ENCODE assay signal across 8 cellular contexts in the genomic region with DNA sequence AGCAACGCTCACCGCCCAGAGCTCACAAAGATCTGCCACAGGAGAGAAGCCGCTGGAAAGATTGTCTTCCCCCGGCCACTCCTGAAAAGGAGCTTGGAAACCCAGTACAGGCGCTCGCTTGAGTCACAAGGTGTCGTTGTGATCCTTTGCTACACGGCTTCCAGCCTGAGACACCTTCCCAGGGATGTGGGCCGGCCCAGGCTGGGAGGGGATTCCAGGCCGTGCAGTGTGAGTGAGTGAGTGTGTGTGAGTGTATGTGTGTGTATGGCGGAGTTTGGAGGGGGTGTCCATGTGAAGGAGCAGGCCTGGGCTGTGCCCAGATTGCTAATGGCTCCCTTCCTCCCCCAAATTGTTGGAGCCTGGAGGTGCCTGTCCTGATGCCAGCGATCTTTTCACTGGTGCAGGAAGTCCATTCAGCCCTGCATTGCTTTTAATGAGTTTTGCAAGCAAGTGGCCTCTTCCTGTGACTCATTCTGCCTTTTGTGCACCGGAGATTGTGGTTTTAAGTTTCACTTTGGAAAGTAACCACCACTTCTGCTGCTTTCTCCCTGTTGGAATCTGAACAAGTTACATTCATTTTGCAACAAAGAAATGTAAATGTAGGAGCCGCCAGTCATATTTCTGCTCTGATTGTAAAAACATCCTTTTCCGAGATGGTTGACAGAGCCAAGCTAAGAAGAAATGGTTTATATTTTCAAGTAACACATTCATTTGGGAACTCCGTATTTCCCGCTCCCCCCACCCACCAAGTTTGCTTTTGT.
DNase-seq lines count a peak whose midpoint lies in the region; TF ChIP-seq lines count a peak whose summit lies in the region.

No MANE protein-coding gene starts in this region.

- H2AFZ ChIP-seq in Karpas-422 (ENCODE audit: low read length) = peak overlapping the region; percentile 27; the same call in 1 of the 2 replicates

- H3K27me3 ChIP-seq in Karpas-422 (ENCODE audit: low read length) = no peaks in the 10 kb centered on the region
- H3K27me3 ChIP-seq in right atrium auricular region = no peaks in the 10 kb centered on the region
- no peaks in the 10 kb centered on the region for H3K27me3 ChIP-seq in prostate gland (replicated peaks; ENCODE audit: insufficient read depth)

- no peaks in the 10 kb centered on the region for H3K9me3 ChIP-seq in Karpas-422 (ENCODE audit: low read length)
- peaks cover 0 to 8% of the 10 kb centered on the region in 2 donors for H3K9me3 ChIP-seq in right atrium auricular region
- H3K9me3 ChIP-seq in prostate gland = no peaks in the 10 kb centered on the region

- 2% methylated on average over 17 of the region's 17 CpGs for WGBS in prostate gland

- peak; percentile 90 for DNase-seq in GM03348 (ENCODE audit: low spot score)
- DNase-seq in GOT3 (lab: John Stamatoyannopoulos, UW) = peak; percentile 52
- DNase-seq in Karpas-422 = peak; percentile 91
- peak; percentile 83 for DNase-seq in SK-N-DZ (ENCODE audit: low spot score)
- DNase-seq in amniotic stem cell (lab: John Stamatoyannopoulos, UW) = peak; percentile 94
- DNase-seq in right atrium auricular region (ENCODE audit: low spot score) = peak; percentile 77
- peak; percentile 79 for DNase-seq in prostate gland (ENCODE audit: low spot score)
- DNase-seq in cortex of kidney (lab: John Stamatoyannopoulos, UW) = no peak

- H3K27ac ChIP-seq in Karpas-422 (ENCODE audit: low read length) = peak overlapping the region; percentile 97
- H3K27ac ChIP-seq in right atrium auricular region = peak overlapping the region; percentile 52 to 61
- peak overlapping the region; percentile 54 to 67 for H3K27ac ChIP-seq in prostate gland

- intact Hi-C loops in prostate gland (cut with DNase I) = loop anchor here (2.0 to 5.0 kb wide), 3 partner anchors 889 to 1177 kb away; no protein-coding TSS in a partner anchor

- no peak for TF ChIP-seq CTCF in right atrium auricular region (IDR thresholded peaks at IDR 0.05)
- TF ChIP-seq CTCF in prostate gland (IDR thresholded peaks at IDR 0.05) = peak in 2 of 4 experiments; percentile 45 to 49

- no peaks in the 10 kb centered on the region for H3K9me2 ChIP-seq in Karpas-422 (replicated peaks; ENCODE audit: insufficient read depth, low read length)

- peaks cover 75% of the 10 kb centered on the region for H3K4me1 ChIP-seq in Karpas-422 (ENCODE audit: low read length)
- peaks cover 0 to 29% of the 10 kb centered on the region in 2 donors for H3K4me1 ChIP-seq in right atrium auricular region
- H3K4me1 ChIP-seq in prostate gland (replicated peaks) = peaks cover 6% of the 10 kb centered on the region

- peak overlapping the region; percentile 87 for H3K9ac ChIP-seq in Karpas-422 (ENCODE audit: low read length)

- peaks cover 19% of the 10 kb centered on the region for H3K79me2 ChIP-seq in Karpas-422 (ENCODE audit: low read length)

- peak overlapping the region; percentile 92 for H3K4me2 ChIP-seq in Karpas-422 (ENCODE audit: low read depth, low read length, poor library complexity, severe bottlenecking)

- H3K4me3 ChIP-seq in Karpas-422 (ENCODE audit: low read length) (peak overlapping the region; percentile 61), right atrium auricular region (peak overlapping the region in 1 of 2 donors; percentile 21), prostate gland (peak overlapping the region; percentile 5 to 17)

- no peak for TF ChIP-seq POLR2A in prostate gland (IDR thresholded peaks at IDR 0.05)

- H3K36me3 ChIP-seq in Karpas-422 (ENCODE audit: insufficient read depth, low read length) (no peaks in the 10 kb centered on the region), right atrium auricular region (peaks cover 4% of the 10 kb centered on the region), prostate gland (no peaks in the 10 kb centered on the region)

- no peaks in the 10 kb centered on the region for H4K20me1 ChIP-seq in Karpas-422 (ENCODE audit: insufficient read depth, low read depth, low read length)
